Comparison of ENCODE assay signal across 11 cellular contexts in the genomic region with DNA sequence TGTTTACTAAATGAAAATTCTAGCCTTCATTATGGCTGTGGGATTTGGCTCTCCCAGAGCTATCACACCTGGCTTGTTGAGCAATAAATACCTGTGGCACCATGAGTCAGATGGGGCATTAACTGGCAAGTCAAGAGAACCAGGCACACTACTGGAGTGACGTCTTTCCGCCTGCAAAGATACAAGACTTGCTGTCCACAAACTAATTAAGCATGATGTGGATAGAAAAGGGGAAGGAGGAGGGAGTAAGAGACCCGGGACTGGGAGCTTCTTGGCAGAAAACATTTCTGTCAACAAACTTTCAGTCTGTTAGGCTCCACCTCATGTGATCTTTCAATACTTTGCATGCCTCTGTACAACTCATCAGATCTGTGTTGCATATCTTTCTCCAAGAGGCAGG. TPM values are rescaled to one million over a fixed set of nuclear protein-coding genes. Genes with fewer than 3 reads are reported as not detected.
DNase-seq lines count a peak whose midpoint lies in the region; ATAC-seq and TF ChIP-seq lines count a peak whose summit lies in the region.
"Had no signal": no experiment of that assay in that cellular context is flagged by ENCODE, and none has a peak within 500 bp of the region (broad histone marks: within the 10 kb centered on the region; RNA-seq: fewer than 3 reads in every experiment).

No MANE protein-coding gene starts in this region.

- peak overlapping the region; percentile 82 for H3K27ac Mint-ChIP-seq in MCF 10A (ENCODE audit: low read depth, unreplicated experiment)

- BruUV-seq in MCF 10A (replicated peaks; lab: Mats Ljungman, UMichigan) (no TSS peak), OCI-LY7 (replicated peaks; lab: Mats Ljungman, UMichigan) (no TSS peak)

- DNase-seq in A172 (ENCODE audit: low spot score) (peak; percentile 49), HT1080 (ENCODE audit: low read depth) (peak; percentile 30), MCF 10A (ENCODE audit: unreplicated experiment) (peak; percentile 97), left colon (peak; percentile 13 to 63), OCI-LY7 (ENCODE audit: low spot score) (no peak), activated T-cell treated with anti-CD3 and anti-CD28 coated beads for 4 hours (no peak), substantia nigra (lab: John Stamatoyannopoulos, UW) (no peak)
- DNase-seq: nucleus accumbens had no signal

- H3K4me1 ChIP-seq in OCI-LY7 (ENCODE audit: insufficient read depth, low read length, poor library complexity, severe bottlenecking): no peaks in the 10 kb centered on the region
- H3K4me1 ChIP-seq: adrenal gland had no signal

- POLR2A ChIA-PET in MCF 10A (lab: Yijun Ruan, JAX) (interaction anchor here (0.6 to 4.7 kb wide), 37 partner anchors 9 to 1769 kb away, joined by 3 to 110 read pairs (median 5); partner anchors contain the start of gene CLDN1), OCI-LY7 (lab: Charles Lee) (no interaction called here)

- H3K4me3 Mint-ChIP-seq in MCF 10A (ENCODE audit: unreplicated experiment): no peak overlapping the region

- no peak for TF ChIP-seq CTCF in MCF 10A (IDR thresholded peaks at IDR 0.05; ENCODE audit: unreplicated experiment)
- no peak for TF ChIP-seq CTCF in OCI-LY7 (conservative IDR thresholded peaks at IDR 0.05; ENCODE audit: low read length)

- H3K36me3 ChIP-seq in OCI-LY7 (ENCODE audit: insufficient read depth, low read length): no peaks in the 10 kb centered on the region
- H3K36me3 ChIP-seq: adrenal gland had no signal

- H3K27me3 Mint-ChIP-seq in MCF 10A (ENCODE audit: insufficient read depth, unreplicated experiment): no peaks in the 10 kb centered on the region

- CTCF ChIA-PET in MCF 10A (lab: Yijun Ruan, JAX) (interaction anchor here (0.8 to 5.8 kb wide), 11 partner anchors 9 to 117 kb away, joined by 3 to 32 read pairs (median 4); partner anchors contain the start of gene CLDN1), OCI-LY7 (lab: Charles Lee; ENCODE audit: unreplicated experiment) (no interaction called here)

- no peaks in the 10 kb centered on the region for H3K9me3 ChIP-seq in OCI-LY7 (ENCODE audit: low read length)
- H3K9me3 ChIP-seq: adrenal gland had no signal

- no peaks in the 10 kb centered on the region for H3K79me2 ChIP-seq in OCI-LY7 (ENCODE audit: insufficient read depth, low read depth, low read length)

- H3K36me3 Mint-ChIP-seq in MCF 10A (ENCODE audit: insufficient read depth, unreplicated experiment): no peaks in the 10 kb centered on the region

- no peak overlapping the region for H3K4me2 ChIP-seq in OCI-LY7 (ENCODE audit: low read length)

- no peak overlapping the region for H2AFZ ChIP-seq in OCI-LY7 (ENCODE audit: low read length)

- no peak overlapping the region for H3K27ac ChIP-seq in OCI-LY7 (ENCODE audit: low read depth, low read length, poor library complexity, severe bottlenecking)
- no peak overlapping the region for H3K27ac ChIP-seq in substantia nigra (ENCODE audit: low read depth, low read length, poor library complexity, severe bottlenecking)
- H3K27ac ChIP-seq: adrenal gland had no signal

- H3K4me1 Mint-ChIP-seq in MCF 10A (ENCODE audit: insufficient read depth, unreplicated experiment): peaks cover 24% of the 10 kb centered on the region

- no peak overlapping the region for H3K4me3 ChIP-seq in OCI-LY7 (ENCODE audit: low read depth, low read length, poor library complexity, severe bottlenecking)
- H3K4me3 ChIP-seq: adrenal gland had no signal

- ATAC-seq in left colon: peak; percentile 99
- no peak for ATAC-seq in activated CD4-positive, CD25-positive, alpha-beta regulatory T cell treated with anti-CD3 and anti-CD28 coated beads, Interleukin-2, amount 50 U/mL, for 24 hours
- ATAC-seq: SK-N-SH treated with all-trans-retinoic acid at 6 μM for 48 hours had no signal

- H3K9me2 ChIP-seq in OCI-LY7 (ENCODE audit: insufficient read depth, low read length): no peaks in the 10 kb centered on the region

- peaks cover 7% of the 10 kb centered on the region for H3K9me3 Mint-ChIP-seq in MCF 10A (ENCODE audit: unreplicated experiment)

- no peaks in the 10 kb centered on the region for H4K20me1 ChIP-seq in OCI-LY7 (ENCODE audit: insufficient read depth, low read length)

- intact Hi-C loops in MCF 10A (cut with micrococcal nuclease) (loop anchor here (1.0 to 5.0 kb wide), 2 partner anchors 33 to 37 kb away; no protein-coding TSS in a partner anchor), left colon (cut with DNase I, micrococcal nuclease) (no loop called here), OCI-LY7 (cut with micrococcal nuclease; ENCODE audit: unreplicated experiment) (no loop called here)

RNA-seq across cellular contexts. Expression of gene CLDN1, which starts 56.5 kb away (rescaled TPM):
- total RNA-seq in A172 (2014; rRNA removed; shearing (Covaris generic)): 2.8 and 3.6 TPM in 2 replicates
- total RNA-seq in HT1080 (2014; rRNA removed; shearing (Covaris generic)): 0.20 and 0.37 TPM in 2 replicates
- 0.01 and 0.02 TPM in 2 replicates for polyA plus RNA-seq in HT1080 (2015; cell fraction: cytosol; rRNA removed)
- 0.06 and 0.18 TPM in 2 replicates for polyA plus RNA-seq in HT1080 (2015; cell fraction: nucleus; rRNA removed)
- 197 and 263 TPM in 2 replicates for total RNA-seq in MCF 10A (2022)
- 1 to 10 TPM in 1 of 2 donors, under 1 TPM in 1; 0.59 to 2.6 TPM for total RNA-seq in left colon
- total RNA-seq in OCI-LY7 (2014; rRNA removed; shearing (Covaris generic)): not detected in 2 replicates
- not detected in 2 replicates for total RNA-seq in OCI-LY7 (2022)

Comparison
In these comparisons a context has a peak if more than half of its experiments do, and no peak if none do; other contexts are left out.
1. DNase-seq: peak in A172 (single experiment), HT1080 (single experiment), MCF 10A (single experiment) and left colon (2 of 2); none in OCI-LY7 (single experiment), activated T-cell treated with anti-CD3 and anti-CD28 coated beads for 4 hours (single experiment) and substantia nigra (0 of 49).
2. RNA of gene CLDN1, which starts 56.5 kb away (total RNA-seq): 197 to 263 TPM in MCF 10A; 2.8 to 3.6 TPM in A172, 0.59 to 2.6 TPM in left colon, 0.20 to 0.37 TPM in HT1080 and not detected in OCI-LY7; every median in the first group is over 10 times any median in the second.